10 cellular contexts compared by ENCODE assay signal in the genomic region with DNA sequence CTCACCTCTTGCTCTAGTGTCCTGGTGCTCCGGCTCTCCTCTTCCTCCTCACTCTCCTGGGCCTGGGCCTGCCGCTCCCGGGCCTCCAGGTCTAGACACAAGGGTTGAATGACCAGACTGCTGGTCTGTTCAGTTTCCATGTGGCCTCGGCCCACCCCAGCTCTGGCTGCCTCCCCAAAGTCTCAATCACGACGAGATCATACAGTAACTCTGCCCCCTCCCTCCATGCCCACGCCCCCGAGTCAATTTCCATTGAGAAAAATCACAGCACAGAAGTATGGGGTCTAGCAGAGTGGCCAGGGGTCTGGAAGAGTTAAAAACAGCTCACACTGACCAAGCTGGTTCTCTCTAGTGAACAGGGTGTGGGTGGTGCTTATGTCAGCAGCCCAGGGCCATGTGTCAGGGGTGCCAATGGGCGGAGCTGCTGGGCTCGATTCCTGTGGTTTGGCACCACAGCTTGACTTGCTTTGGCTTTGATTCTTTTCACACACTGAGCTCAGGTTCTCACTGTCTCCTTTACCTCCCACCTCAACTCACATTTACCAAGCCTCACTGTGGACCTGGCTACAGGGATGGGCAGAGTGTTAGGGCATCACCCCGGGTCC. TPM values are rescaled to one million over a fixed set of nuclear protein-coding genes. Genes with fewer than 3 reads are reported as not detected.
DNase-seq lines count a peak whose midpoint lies in the region; ATAC-seq and FAIRE-seq lines count a peak whose summit lies in the region.
"Had no signal": no experiment of that assay in that cellular context is flagged by ENCODE, and none has a peak within 500 bp of the region (broad histone marks: within the 10 kb centered on the region; RNA-seq: fewer than 3 reads in every experiment).

No MANE protein-coding gene starts in this region.

- intact Hi-C loops in left cardiac atrium (cut with DNase I) = no loop called here
- intact Hi-C loops in cardiac septum (cut with DNase I) = no loop called here

- no peak for DNase-seq in left cardiac atrium
- no peak for DNase-seq in cardiac septum (ENCODE audit: low spot score)
- DNase-seq in activated gamma-delta T cell treated with Interleukin-2 at 50 U/mL for 16 hours = peak; percentile 68
- peak; percentile 79 for DNase-seq in kidney tubule cell (ENCODE audit: low spot score)
- peak; percentile 67 for DNase-seq in urothelium cell line (ENCODE audit: low spot score)
- no peak for DNase-seq in inferior parietal cortex (ENCODE audit: extremely low spot score)
- no peak for DNase-seq in activated effector memory CD4-positive, alpha-beta T cell treated with Interleukin-2 at 50 U/mL for 16 hours

- no peak for FAIRE-seq in urothelium cell line (lab: Jason Lieb, UNC)
- FAIRE-seq: K562, TTC549 had no signal

- ATAC-seq in left cardiac atrium (peak; percentile 45 to 89), HG02840 (IDR thresholded peaks at IDR 0.05; ENCODE audit: low FRiP score, unreplicated experiment) (no peak)
- ATAC-seq: K562 had no signal

RNA-seq across cellular contexts. Expression of a gene that starts 6.9 kb away (rescaled TPM):
- under 1 TPM; 0.26 to 0.32 TPM for total RNA-seq in left cardiac atrium
- not detected for total RNA-seq in cardiac septum

RNA-seq across cellular contexts. Expression of a gene that starts 12.8 kb away (rescaled TPM):
- 10 to 100 TPM in 1 of 2 donors, 1 to 10 TPM in 1; 6.5 to 18.2 TPM for total RNA-seq in left cardiac atrium
- 1.6 TPM for total RNA-seq in cardiac septum

RNA-seq across cellular contexts. Expression of a gene that starts 21.6 kb away (rescaled TPM):
- total RNA-seq in left cardiac atrium = 10 to 100 TPM; 20.7 to 23.8 TPM
- total RNA-seq in cardiac septum = 21.1 TPM

RNA-seq across cellular contexts. Expression of a gene that starts 30.2 kb away (rescaled TPM):
- total RNA-seq in left cardiac atrium (10 to 100 TPM; 12.7 to 26.8 TPM), cardiac septum (11.0 TPM)

RNA-seq across cellular contexts. Expression of a gene that starts 30.6 kb away (rescaled TPM):
- total RNA-seq in left cardiac atrium (10 to 100 TPM; 18.8 to 19.2 TPM), cardiac septum (19.1 TPM)

Comparison
In these comparisons a context has a peak if more than half of its experiments do, and no peak if none do; other contexts are left out.
1. DNase-seq: peak in activated gamma-delta T cell treated with Interleukin-2 at 50 U/mL for 16 hours (single experiment), kidney tubule cell (single experiment) and urothelium cell line (single experiment); none in left cardiac atrium (single experiment), cardiac septum (single experiment), inferior parietal cortex (single experiment) and activated effector memory CD4-positive, alpha-beta T cell treated with Interleukin-2 at 50 U/mL for 16 hours (single experiment).